ENCODE assay signal across 8 cellular contexts in the genomic region with DNA sequence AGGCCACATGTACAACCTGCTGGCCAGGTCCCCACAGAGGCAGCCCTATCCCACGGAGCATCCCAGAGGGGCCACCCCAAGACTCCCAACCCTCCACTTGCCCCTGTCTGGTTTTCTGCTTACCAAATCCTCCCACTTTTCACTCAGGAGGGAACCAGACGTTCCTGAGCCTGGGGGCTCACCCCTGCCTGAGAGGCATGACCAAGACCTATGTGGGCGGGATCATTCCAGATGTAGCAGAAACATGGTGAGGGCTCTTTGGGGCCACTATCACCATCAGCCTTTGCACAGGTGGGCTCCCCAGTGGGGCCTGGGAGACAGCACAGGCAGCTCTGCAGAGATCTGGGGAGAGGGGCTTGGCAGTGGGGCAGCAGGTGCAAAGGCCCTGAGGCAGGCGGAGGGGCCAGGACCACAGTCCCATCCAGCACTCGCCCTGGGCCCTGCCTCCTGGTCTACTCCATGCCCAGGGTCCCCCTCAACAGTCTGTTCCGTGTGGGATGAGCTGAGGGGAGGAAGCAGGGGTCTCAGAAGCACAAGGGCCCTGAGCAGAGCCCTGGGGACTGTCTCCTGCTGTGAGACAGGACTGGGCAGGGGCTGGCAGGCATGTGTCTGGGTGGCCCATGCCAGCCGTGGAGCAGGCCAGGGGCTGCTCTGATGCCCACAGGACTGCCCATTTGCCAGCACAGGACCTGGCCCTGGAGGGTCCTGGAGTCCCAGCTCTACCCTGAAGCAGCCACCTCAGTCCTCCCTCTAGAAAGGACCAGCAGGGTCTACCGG. TPM values are rescaled to one million over a fixed set of nuclear protein-coding genes. Genes with fewer than 3 reads are reported as not detected.
A peak's percentile ranks its signal among the peaks of the same experiment; 100 is the strongest.
DNase-seq lines count a peak whose midpoint lies in the region; ATAC-seq and TF ChIP-seq lines count a peak whose summit lies in the region.

No MANE protein-coding gene starts in this region.

- no peak overlapping the region for H2AK5ac ChIP-seq in H9 (ENCODE audit: insufficient read length, low read length)

- no peaks in the 10 kb centered on the region; the same call in 1 of the 2 replicates for H3K4me1 ChIP-seq in H9 (ENCODE audit: insufficient read depth, low read length)

- no peak overlapping the region for H4K91ac ChIP-seq in H9 (ENCODE audit: insufficient read length, low read depth, low read length)

- H3K27me3 Mint-ChIP-seq in H9 (ENCODE audit: low read depth), result peaks cover 16% of the 10 kb centered on the region
- H3K27me3 Mint-ChIP-seq in activated CD8-positive, alpha-beta T cell treated with anti-CD3 and anti-CD28 coated beads for 36 hours, result no peaks in the 10 kb centered on the region
- no peaks in the 10 kb centered on the region for H3K27me3 Mint-ChIP-seq in stimulated activated naive CD8-positive, alpha-beta T cell treated with anti-CD3 and anti-CD28 coated beads, Interleukin-15, amount 100 ng/mL, for 72 hours

- no peak overlapping the region for H3K4me2 ChIP-seq in H9 (ENCODE audit: insufficient read depth, insufficient read length, low read length)

- no peak overlapping the region for H4K5ac ChIP-seq in H9 (ENCODE audit: insufficient read length, low read depth, low read length)

- H3T11ph ChIP-seq in H9 (ENCODE audit: low read length), result no peak overlapping the region

- POLR2A ChIA-PET in activated CD8-positive, alpha-beta T cell treated with anti-CD3 and anti-CD28 coated beads for 36 hours (lab: Charles Lee), result interaction anchor here (1.0 to 4.3 kb wide), 7 partner anchors 9 to 221 kb away, joined by 3 to 63 read pairs (median 6); a partner anchor contains a TSS

- peak; percentile 25 for DNase-seq in H9
- DNase-seq in activated CD8-positive, alpha-beta T cell treated with anti-CD3 and anti-CD28 coated beads for 36 hours, result no peak
- peak; percentile 30 for DNase-seq in left ventricle myocardium superior
- peak in 1 of 2 donors; percentile 30 for DNase-seq in stimulated activated naive CD8-positive, alpha-beta T cell treated with anti-CD3 and anti-CD28 coated beads, Interleukin-15, amount 100 ng/mL, for 72 hours
- DNase-seq in COR-L47 (lab: John Stamatoyannopoulos, UW), result no peak
- no peak for DNase-seq in NCI-H1092 (lab: John Stamatoyannopoulos, UW)
- DNase-seq in islet precursor cell, result no peak
- no peak for DNase-seq in AML-193 (lab: John Stamatoyannopoulos, UW)

- H3K18ac ChIP-seq in H9 (ENCODE audit: insufficient read length, low read depth, low read length), result no peak overlapping the region

- no peak for ATAC-seq in activated CD8-positive, alpha-beta T cell treated with anti-CD3 and anti-CD28 coated beads for 36 hours
- ATAC-seq in left ventricle myocardium superior, result no peak
- ATAC-seq in stimulated activated naive CD8-positive, alpha-beta T cell treated with anti-CD3 and anti-CD28 coated beads, Interleukin-15, amount 100 ng/mL, for 72 hours, result peak; percentile 1

- intact Hi-C loops in activated CD8-positive, alpha-beta T cell treated with anti-CD3 and anti-CD28 coated beads for 36 hours (cut with micrococcal nuclease), result loop anchor here (5.0 kb wide), 2 partner anchors 38 to 47 kb away; no protein-coding TSS in a partner anchor
- intact Hi-C loops in left ventricle myocardium superior (cut with micrococcal nuclease), result no loop called here

- no peak overlapping the region for H2AFZ ChIP-seq in H9 (ENCODE audit: low read length)

- H3K23ac ChIP-seq in H9 (ENCODE audit: insufficient read length, low read depth, low read length), result no peak overlapping the region

- H2BK15ac ChIP-seq in H9 (ENCODE audit: low read depth, low read length), result no peak overlapping the region

- H4K8ac ChIP-seq in H9 (replicated peaks; ENCODE audit: insufficient read length, low read depth, low read length), result no peak overlapping the region

- H3K79me1 ChIP-seq in H9 (ENCODE audit: insufficient read depth, low read depth, low read length, poor library complexity, severe bottlenecking), result no peaks in the 10 kb centered on the region

- no peaks in the 10 kb centered on the region for H3K27me3 ChIP-seq in H9 (ENCODE audit: insufficient read depth, low read length)

- no peaks in the 10 kb centered on the region for H3K9me3 ChIP-seq in H9 (ENCODE audit: control insufficient read depth, low read depth, low read length)

- no peak overlapping the region for H2BK5ac ChIP-seq in H9 (ENCODE audit: insufficient read length, low read length)

- H3K4me3 Mint-ChIP-seq in H9, result peak overlapping the region in 1 of 2 experiments; percentile 74; a peak in 1 of 5 replicates
- no peak overlapping the region for H3K4me3 Mint-ChIP-seq in activated CD8-positive, alpha-beta T cell treated with anti-CD3 and anti-CD28 coated beads for 36 hours
- H3K4me3 Mint-ChIP-seq in stimulated activated naive CD8-positive, alpha-beta T cell treated with anti-CD3 and anti-CD28 coated beads, Interleukin-15, amount 100 ng/mL, for 72 hours, result peak overlapping the region in 1 of 2 donors; percentile 84

- CTCF ChIA-PET in activated CD8-positive, alpha-beta T cell treated with anti-CD3 and anti-CD28 coated beads for 36 hours (lab: Charles Lee), result interaction anchor here (1.0 kb wide), 1 partner anchor 61 kb away, joined by 3 read pairs; no protein-coding TSS in a partner anchor

- TF ChIP-seq CTCF in H9 (conservative IDR thresholded peaks at IDR 0.05), result no peak
- TF ChIP-seq CTCF in activated CD8-positive, alpha-beta T cell treated with anti-CD3 and anti-CD28 coated beads for 36 hours (IDR thresholded peaks at IDR 0.05), result no peak

- H3K56ac ChIP-seq in H9 (ENCODE audit: insufficient read length, low read depth, low read length), result no peak overlapping the region

- H3K23me2 ChIP-seq in H9 (ENCODE audit: insufficient read length, low read depth, low read length, poor library complexity, severe bottlenecking), result no peaks in the 10 kb centered on the region

- peaks cover 0 to 2% (median 0%) of the 10 kb centered on the region in 3 experiments; a peak in 1 of 7 replicates for H3K36me3 Mint-ChIP-seq in H9 (ENCODE audit: insufficient read depth in 1 of 3, low read depth in 3 of 3)
- H3K36me3 Mint-ChIP-seq in activated CD8-positive, alpha-beta T cell treated with anti-CD3 and anti-CD28 coated beads for 36 hours (ENCODE audit: low read depth), result peaks cover 8% of the 10 kb centered on the region

- H2BK20ac ChIP-seq in H9 (ENCODE audit: low read depth, low read length, poor library complexity, severe bottlenecking), result no peak overlapping the region

- no peak overlapping the region; a peak in 1 of 7 replicates for H3K27ac Mint-ChIP-seq in H9
- H3K27ac Mint-ChIP-seq in activated CD8-positive, alpha-beta T cell treated with anti-CD3 and anti-CD28 coated beads for 36 hours, result peak overlapping the region; percentile 93
- H3K27ac Mint-ChIP-seq in stimulated activated naive CD8-positive, alpha-beta T cell treated with anti-CD3 and anti-CD28 coated beads, Interleukin-15, amount 100 ng/mL, for 72 hours, result peak overlapping the region in 1 of 2 donors; percentile 98

- H3K79me2 ChIP-seq in H9 (ENCODE audit: insufficient read depth, low read length), result no peaks in the 10 kb centered on the region

- peaks cover 3% of the 10 kb centered on the region for H4K20me1 ChIP-seq in H9 (ENCODE audit: control insufficient read depth, insufficient read depth, insufficient read length)

- no peak overlapping the region for H3K27ac ChIP-seq in H9 (ENCODE audit: insufficient read length, low read depth, low read length)

- H3K14ac ChIP-seq in H9 (ENCODE audit: insufficient read depth, low read length), result no peak overlapping the region; the same call in 1 of the 2 replicates

- H3K4ac ChIP-seq in H9 (ENCODE audit: low read depth, low read length), result no peak overlapping the region

- H3K4me1 Mint-ChIP-seq in H9, result peaks cover 4 to 5% of the 10 kb centered on the region in 2 experiments; a peak in 3 of 4 replicates
- H3K4me1 Mint-ChIP-seq in activated CD8-positive, alpha-beta T cell treated with anti-CD3 and anti-CD28 coated beads for 36 hours (ENCODE audit: low read depth), result peaks cover 26% of the 10 kb centered on the region
- peaks cover 52% of the 10 kb centered on the region for H3K4me1 Mint-ChIP-seq in stimulated activated naive CD8-positive, alpha-beta T cell treated with anti-CD3 and anti-CD28 coated beads, Interleukin-15, amount 100 ng/mL, for 72 hours

- no peak overlapping the region for H2BK12ac ChIP-seq in H9 (ENCODE audit: insufficient read length, low read depth, low read length)

- no peak overlapping the region for H2BK120ac ChIP-seq in H9 (ENCODE audit: low read depth, low read length, poor library complexity, severe bottlenecking)

- no CpG with 5 or more reads among the region's 8 CpGs for WGBS in H9 (ENCODE audit: extremely low coverage, insufficient read length, low lambda C conversion rate)

- H3K9me3 Mint-ChIP-seq in H9, result no peaks in the 10 kb centered on the region
- no peaks in the 10 kb centered on the region for H3K9me3 Mint-ChIP-seq in activated CD8-positive, alpha-beta T cell treated with anti-CD3 and anti-CD28 coated beads for 36 hours
- H3K9me3 Mint-ChIP-seq in stimulated activated naive CD8-positive, alpha-beta T cell treated with anti-CD3 and anti-CD28 coated beads, Interleukin-15, amount 100 ng/mL, for 72 hours, result no peaks in the 10 kb centered on the region

- H3K9ac ChIP-seq in H9 (ENCODE audit: extremely low read depth, insufficient read length, low read length), result no peak overlapping the region

RNA-seq across cellular contexts. Expression of a gene that starts 9.4 kb away (rescaled TPM):
- 43.4 and 45.1 TPM in 2 replicates for total RNA-seq in H9 (2021)
- total RNA-seq in activated CD8-positive, alpha-beta T cell treated with anti-CD3 and anti-CD28 coated beads for 36 hours, result 100 to 1,000 TPM; 146 to 158 TPM
- total RNA-seq in left ventricle myocardium superior, result 65.1 TPM

RNA-seq across cellular contexts. Expression of a gene that starts 42.6 kb away (rescaled TPM):
- 0.11 and 0.20 TPM in 2 replicates for total RNA-seq in H9 (2021)
- under 1 TPM in 1 of 2 experiments, not detected in 1; 0.14 TPM for total RNA-seq in activated CD8-positive, alpha-beta T cell treated with anti-CD3 and anti-CD28 coated beads for 36 hours
- total RNA-seq in left ventricle myocardium superior, result not detected

RNA-seq across cellular contexts. Expression of a gene that starts 51.5 kb away (rescaled TPM):
- total RNA-seq in H9 (2021) (34.7 and 37.9 TPM in 2 replicates), left ventricle myocardium superior (27.4 TPM)
- 10 to 100 TPM; 26.1 to 28.2 TPM for total RNA-seq in activated CD8-positive, alpha-beta T cell treated with anti-CD3 and anti-CD28 coated beads for 36 hours

RNA-seq across cellular contexts. Expression of a gene that starts 51.7 kb away (rescaled TPM):
- total RNA-seq in H9 (2021) (19.2 and 20.6 TPM in 2 replicates), left ventricle myocardium superior (16.2 TPM)
- total RNA-seq in activated CD8-positive, alpha-beta T cell treated with anti-CD3 and anti-CD28 coated beads for 36 hours, result 10 to 100 TPM; 10.7 to 12.0 TPM

Comparison
In these comparisons a context has a peak if more than half of its experiments do, and no peak if none do; other contexts are left out.
1. DNase-seq: peak in H9 (single experiment) and left ventricle myocardium superior (single experiment); none in activated CD8-positive, alpha-beta T cell treated with anti-CD3 and anti-CD28 coated beads for 36 hours (single experiment), COR-L47 (single experiment), NCI-H1092 (single experiment), islet precursor cell (single experiment) and AML-193 (0 of 2).